In genomic region chr14:70069186-70069585, GRCh38 we compare ENCODE assay signal across 17 cellular contexts.
"Had no signal": no experiment of that assay in that cellular context is flagged by ENCODE, and none has a peak within 500 bp of the region (broad histone marks: within the 10 kb centered on the region; RNA-seq: fewer than 3 reads in every experiment).

No MANE protein-coding gene starts in this region.

- ATAC-seq: mucosa of descending colon; natural killer cell; right cardiac atrium; stimulated activated memory B cell treated with anti-CD40 and anti-IgM and Interleukin-4, amounts not matched to agents 10 μg/mL and 1 μg/mL and 100 μg/mL, for 72 hours; upper lobe of right lung had no signal

- DNase-seq: effector memory CD4-positive, alpha-beta T cell; esophagus squamous epithelium; foreskin fibroblast; head of caudate nucleus; mucosa of descending colon; natural killer cell; ovary; right cardiac atrium; spleen; stimulated activated CD4-positive, alpha-beta T cell treated with anti-CD3 and anti-CD28 coated beads, Interleukin-15, amount 100 ng/mL, for 24 hours; stimulated activated CD4-positive, alpha-beta T cell treated with anti-CD3 and anti-CD28 coated beads, Interleukin-1b, Interleukin-23, amount 100 ng/mL, for 48 hours; stimulated activated CD4-positive, alpha-beta T cell treated with anti-CD3 and anti-CD28 coated beads, Interleukin-4, amount 100 ng/mL, for 24 hours; tibial artery; upper lobe of right lung had no signal

- H3K27me3 ChIP-seq: hepatocyte, ovary, tibial artery had no signal

- H3K9me3 ChIP-seq: esophagus squamous epithelium, mucosa of descending colon, ovary, spleen, tibial artery, upper lobe of right lung had no signal

- H3K4me1 ChIP-seq: esophagus squamous epithelium, spleen, tibial artery, upper lobe of right lung had no signal

- H3K27ac ChIP-seq: esophagus squamous epithelium, hepatocyte, ovary, spleen, tibial artery, upper lobe of right lung had no signal

- H3K4me3 ChIP-seq: esophagus squamous epithelium, hepatocyte, mucosa of descending colon, ovary, spleen, tibial artery, upper lobe of right lung had no signal

- FAIRE-seq: endometrium had no signal

- H3K4me2 ChIP-seq: hepatocyte had no signal

- H3K36me3 ChIP-seq: esophagus squamous epithelium, ovary, spleen, tibial artery, upper lobe of right lung had no signal

- H2AFZ ChIP-seq: hepatocyte had no signal

- H3K79me2 ChIP-seq: hepatocyte had no signal
